In genomic region chr11:117836077-117836960, GRCh38 we compare ENCODE assay signal across 19 cellular contexts. TPM values are rescaled to one million over a fixed set of nuclear protein-coding genes. Genes with fewer than 3 reads are reported as not detected.
DNase-seq lines count a peak whose midpoint lies in the region; ATAC-seq and TF ChIP-seq lines count a peak whose summit lies in the region.
"Had no signal": no experiment of that assay in that cellular context is flagged by ENCODE, and none has a peak within 500 bp of the region (broad histone marks: within the 10 kb centered on the region; RNA-seq: fewer than 3 reads in every experiment).

No MANE protein-coding gene starts in this region.

- H3K27me3 ChIP-seq in stomach (no peaks in the 10 kb centered on the region), WERI-Rb-1 (ENCODE audit: insufficient read depth, low read depth, severe bottlenecking) (no peaks in the 10 kb centered on the region)
- H3K27me3 ChIP-seq: cardiac muscle cell had no signal

- H3K9me3 ChIP-seq in stomach (no peaks in the 10 kb centered on the region), WERI-Rb-1 (ENCODE audit: severe bottlenecking) (no peaks in the 10 kb centered on the region)

- intact Hi-C loops in stomach (cut with DNase I; ENCODE audit: low total_unique reads): no loop called here

- peaks cover 0 to 55% (median 12%) of the 10 kb centered on the region in 4 donors for H3K36me3 ChIP-seq in stomach
- no peaks in the 10 kb centered on the region; the same call in 1 of the 2 replicates for H3K36me3 ChIP-seq in WERI-Rb-1

- peaks cover 8 to 20% (median 9%) of the 10 kb centered on the region in 4 donors for H3K4me1 ChIP-seq in stomach

- H3K27ac ChIP-seq in stomach (no peak overlapping the region), WERI-Rb-1 (no peak overlapping the region)
- H3K27ac ChIP-seq: C4-2B, cardiac muscle cell, KMS-11, PC-9 had no signal

- no peak for TF ChIP-seq POLR2A in stomach (IDR thresholded peaks at IDR 0.05)

- no peak for ATAC-seq in HG03460 (IDR thresholded peaks at IDR 0.05; ENCODE audit: unreplicated experiment)
- ATAC-seq in GM21528 (IDR thresholded peaks at IDR 0.05; ENCODE audit: low FRiP score, unreplicated experiment): no peak
- ATAC-seq: activated CD4-positive, CD25-positive, alpha-beta regulatory T cell treated with anti-CD3 and anti-CD28 coated beads, Interleukin-2, amount 50 U/mL, for 24 hours; stimulated activated naive CD8-positive, alpha-beta T cell treated with anti-CD3 and anti-CD28 coated beads, Interleukin-15, amount 100 ng/mL, for 72 hours had no signal

- no peak for TF ChIP-seq CTCF in stomach (IDR thresholded peaks at IDR 0.05)
- TF ChIP-seq CTCF in WERI-Rb-1 (IDR thresholded peaks at IDR 0.05; ENCODE audit: low read depth, low read length): no peak

- no peak for TF ChIP-seq EP300 in stomach (IDR thresholded peaks at IDR 0.05)

- 83 to 92% (median 90%) methylated on average over 13 to 14 of the region's 14 CpGs for WGBS in stomach, 5 donors

- DNase-seq in M059J (ENCODE audit: low read depth): peak; percentile 42
- peak; percentile 70 for DNase-seq in SKM-1 treated with dmso at 0.1 percent for 144 hours (lab: John Stamatoyannopoulos, UW; ENCODE audit: unreplicated experiment)
- DNase-seq in islet precursor cell: peak; percentile 60
- peak; percentile 22 for DNase-seq in stomach
- no peak for DNase-seq in WERI-Rb-1
- no peak for DNase-seq in NCI-H2029 (lab: John Stamatoyannopoulos, UW)
- DNase-seq: activated T-cell treated with anti-CD3 and anti-CD28 coated beads, Interleukin-2, amount 50 U/mL, for 1 hour; NCI-H187; stimulated activated naive CD8-positive, alpha-beta T cell treated with anti-CD3 and anti-CD28 coated beads, Interleukin-15, amount 100 ng/mL, for 72 hours had no signal

- H3K4me3 ChIP-seq in stomach (no peak overlapping the region), WERI-Rb-1 (ENCODE audit: low read depth, low read length) (no peak overlapping the region)
- H3K4me3 ChIP-seq: cardiac muscle cell, PC-9 had no signal

RNA-seq across cellular contexts. Expression of gene FXYD2, which starts 11.8 kb away (rescaled TPM):
- not detected in 2 replicates for total RNA-seq in M059J (2014; rRNA removed; shearing (Covaris generic))
- total RNA-seq in stomach: 1 to 10 TPM in 1 of 5 donors, under 1 TPM in 1, not detected in 3; 0.45 to 7.0 TPM
- polyA plus RNA-seq in stomach: 1 to 10 TPM; 1.0 to 7.8 (median 4.0) TPM
- total RNA-seq: Daoy, NCI-H460, PC-9 had no signal

RNA-seq across cellular contexts. Expression of gene DSCAML1, which starts 39.3 kb away (rescaled TPM):
- not detected in 2 replicates for total RNA-seq in M059J (2014; rRNA removed; shearing (Covaris generic))
- total RNA-seq in stomach: 1 to 10 TPM in 2 of 5 donors, under 1 TPM in 3; 0.14 to 2.9 (median 0.45) TPM
- polyA plus RNA-seq in stomach: under 1 TPM; 0.08 to 0.75 (median 0.46) TPM
- total RNA-seq: Daoy, glomerular endothelial cell, NCI-H460, PC-9 had no signal
- polyA plus RNA-seq: cardiac muscle cell had no signal

RNA-seq across cellular contexts. Expression of gene FXYD6, which starts 40.1 kb away (rescaled TPM):
- total RNA-seq in M059J (2014; rRNA removed; shearing (Covaris generic)): 0.12 and 0.86 TPM in 2 replicates
- 100 to 1,000 TPM in 1 of 5 donors, 10 to 100 TPM in 4; 12.7 to 187 (median 47.0) TPM for total RNA-seq in stomach
- 10 to 100 TPM; 22.5 to 39.4 (median 25.6) TPM for polyA plus RNA-seq in stomach
- total RNA-seq: NCI-H460 had no signal

Comparison
In these comparisons a context has a peak if more than half of its experiments do, and no peak if none do; other contexts are left out.
1. DNase-seq: peak in M059J (single experiment), SKM-1 treated with dmso at 0.1 percent for 144 hours (single experiment), islet precursor cell (single experiment) and stomach (single experiment); none in WERI-Rb-1 (single experiment) and NCI-H2029 (single experiment).